Comparison of ENCODE assay signal across 16 cellular contexts in the genomic region with DNA sequence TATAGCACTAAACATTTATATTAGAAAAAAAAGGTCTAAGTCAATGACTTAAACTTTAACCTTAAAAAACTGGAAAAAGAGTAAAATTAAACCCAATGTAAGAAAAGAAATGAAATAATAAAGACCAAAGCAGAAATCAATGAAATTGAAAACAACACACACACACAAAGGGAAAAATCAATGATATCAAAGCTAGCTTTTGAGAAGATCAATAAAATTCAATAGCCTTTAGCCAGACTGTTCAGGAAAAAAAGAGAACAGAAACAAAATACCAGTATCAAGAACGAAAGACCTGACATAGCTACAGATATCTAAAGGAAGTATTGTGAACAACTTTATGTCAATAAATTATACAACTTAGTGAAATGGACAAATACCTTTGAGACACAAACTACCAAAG. TPM values are rescaled to one million over a fixed set of nuclear protein-coding genes. Genes with fewer than 3 reads are reported as not detected.
A peak's percentile ranks its signal among the peaks of the same experiment; 100 is the strongest.
DNase-seq lines count a peak whose midpoint lies in the region; ATAC-seq and TF ChIP-seq lines count a peak whose summit lies in the region.
"Had no signal": no experiment of that assay in that cellular context is flagged by ENCODE, and none has a peak within 500 bp of the region (broad histone marks: within the 10 kb centered on the region; RNA-seq: fewer than 3 reads in every experiment).

No MANE protein-coding gene starts in this region.

- H3K9ac ChIP-seq in DND-41 (ENCODE audit: low read depth, low read length) = no peak overlapping the region
- no peak overlapping the region for H3K9ac ChIP-seq in Loucy (ENCODE audit: low read depth, low read length, poor library complexity, severe bottlenecking)
- H3K9ac ChIP-seq: BLaER1 treated with 17β-estradiol and CSF1 and Interleukin-3, amounts not matched to agents 10 nM and 100 nM had no signal

- no peaks in the 10 kb centered on the region for H3K9me3 ChIP-seq in DND-41 (ENCODE audit: insufficient read depth, low read length, severe bottlenecking)
- peaks cover 4% of the 10 kb centered on the region; the same call in 1 of the 2 replicates for H3K9me3 ChIP-seq in Loucy (ENCODE audit: insufficient read depth, low read depth, low read length)
- no peaks in the 10 kb centered on the region for H3K9me3 ChIP-seq in lower lobe of right lung

- H4K20me1 ChIP-seq in DND-41 (ENCODE audit: insufficient read depth, low read length) = peaks cover 54% of the 10 kb centered on the region
- peaks cover 87% of the 10 kb centered on the region for H4K20me1 ChIP-seq in Loucy (ENCODE audit: insufficient read depth, low read length, poor library complexity, severe bottlenecking)
- H4K20me1 ChIP-seq: BLaER1 treated with 17β-estradiol and CSF1 and Interleukin-3, amounts not matched to agents 10 nM and 100 nM had no signal

- H3K79me2 ChIP-seq in DND-41 (ENCODE audit: insufficient read depth, low read length) (peaks cover 86% of the 10 kb centered on the region), Loucy (ENCODE audit: insufficient read depth, low read length) (peaks cover 93% of the 10 kb centered on the region)

- peaks cover 29% of the 10 kb centered on the region for H3K4me1 Mint-ChIP-seq in glutamatergic neuron (ENCODE audit: low read depth, unreplicated experiment)

- H3K9me2 ChIP-seq in Loucy (replicated peaks; ENCODE audit: low read depth, low read length) = no peaks in the 10 kb centered on the region

- ATAC-seq in DND-41 (ENCODE audit: insufficient read depth, low read depth) = no peak
- no peak for ATAC-seq in lower lobe of right lung
- ATAC-seq in HG03135 (IDR thresholded peaks at IDR 0.05; ENCODE audit: unreplicated experiment) = no peak
- ATAC-seq: CD8-positive, alpha-beta T cell; HCT116 had no signal

- peaks cover 19% of the 10 kb centered on the region for H3K36me3 Mint-ChIP-seq in glutamatergic neuron (ENCODE audit: unreplicated experiment)

- H3K27ac ChIP-seq in DND-41 (ENCODE audit: low read length) (no peak overlapping the region), VCaP (peak overlapping the region; percentile 88), lower lobe of right lung (no peak overlapping the region)
- H3K27ac ChIP-seq: BLaER1 treated with 17β-estradiol and CSF1 and Interleukin-3, amounts not matched to agents 10 nM and 100 nM had no signal

- peaks cover 32% of the 10 kb centered on the region for H3K4me1 ChIP-seq in DND-41 (ENCODE audit: insufficient read depth, low read length)
- H3K4me1 ChIP-seq in Loucy (ENCODE audit: insufficient read depth, low read length, poor library complexity, severe bottlenecking) = peaks cover 40% of the 10 kb centered on the region
- H3K4me1 ChIP-seq in lower lobe of right lung = peaks cover 27% of the 10 kb centered on the region

- H3K4me3 Mint-ChIP-seq in glutamatergic neuron (ENCODE audit: unreplicated experiment) = peak overlapping the region; percentile 56
- H3K4me3 Mint-ChIP-seq: B cell; CD8-positive, alpha-beta T cell; HFFc6 had no signal

- TF ChIP-seq CTCF in DND-41 (IDR thresholded peaks at IDR 0.05; ENCODE audit: borderline replicate concordance, extremely low read depth, low read length, poor library complexity, severe bottlenecking) = no peak
- TF ChIP-seq CTCF in Loucy (conservative IDR thresholded peaks at IDR 0.05; ENCODE audit: low read length) = no peak
- TF ChIP-seq CTCF in VCaP (conservative IDR thresholded peaks at IDR 0.05) = no peak
- no peak for TF ChIP-seq CTCF in glutamatergic neuron (IDR thresholded peaks at IDR 0.05; ENCODE audit: partially characterized antibody, unreplicated experiment)
- no peak for TF ChIP-seq CTCF in lower lobe of right lung (IDR thresholded peaks at IDR 0.05)

- peaks cover 7% of the 10 kb centered on the region for H3K27me3 Mint-ChIP-seq in glutamatergic neuron (ENCODE audit: unreplicated experiment)
- H3K27me3 Mint-ChIP-seq: B cell had no signal

- H3K4me2 ChIP-seq in DND-41 (ENCODE audit: insufficient read depth, low read length) = peak overlapping the region; percentile 34; the same call in 1 of the 2 replicates
- peak overlapping the region; percentile 62 for H3K4me2 ChIP-seq in Loucy (ENCODE audit: low read depth, low read length, poor library complexity, severe bottlenecking)
- H3K4me2 ChIP-seq: BLaER1 treated with 17β-estradiol and CSF1 and Interleukin-3, amounts not matched to agents 10 nM and 100 nM had no signal

- H3F3A ChIP-seq in Loucy (ENCODE audit: low read depth) = no peaks in the 10 kb centered on the region

- H2AFZ ChIP-seq in DND-41 (ENCODE audit: low read depth, low read length) = no peak overlapping the region
- no peak overlapping the region for H2AFZ ChIP-seq in Loucy (ENCODE audit: low read length)

- H3K4me3 ChIP-seq in DND-41 (ENCODE audit: low read depth in 1 of 2, low read length in 2 of 2) (no peak overlapping the region), Loucy (ENCODE audit: low read length, poor library complexity, severe bottlenecking) (peak overlapping the region; percentile 52), lower lobe of right lung (no peak overlapping the region)
- H3K4me3 ChIP-seq: BLaER1 treated with 17β-estradiol and CSF1 and Interleukin-3, amounts not matched to agents 10 nM and 100 nM had no signal

- peaks cover 7% of the 10 kb centered on the region for H3K9me3 Mint-ChIP-seq in glutamatergic neuron (ENCODE audit: unreplicated experiment)
- H3K9me3 Mint-ChIP-seq: CD8-positive, alpha-beta T cell; HFFc6 had no signal

- H3K36me3 ChIP-seq in DND-41 (ENCODE audit: insufficient read depth, low read length) = peaks cover 96% of the 10 kb centered on the region
- peaks cover 74% of the 10 kb centered on the region; the same call in 1 of the 2 replicates for H3K36me3 ChIP-seq in Loucy (ENCODE audit: insufficient read depth, low read length)
- peaks cover 38% of the 10 kb centered on the region for H3K36me3 ChIP-seq in lower lobe of right lung
- H3K36me3 ChIP-seq: BLaER1 treated with 17β-estradiol and CSF1 and Interleukin-3, amounts not matched to agents 10 nM and 100 nM had no signal

- intact Hi-C loops in lower lobe of right lung (cut with DNase I) = no loop called here

- no peak overlapping the region for H3K27ac Mint-ChIP-seq in glutamatergic neuron (ENCODE audit: unreplicated experiment)
- H3K27ac Mint-ChIP-seq: B cell; CD8-positive, alpha-beta T cell; HFFc6 had no signal

- DNase-seq in DND-41 (no peak), glutamatergic neuron (no peak), lower lobe of right lung (no peak)
- DNase-seq: Calu3; CD8-positive, alpha-beta T cell; DMS79 treated with DMSO at 0.1 percent for 48 hours; EL; GOT3; H7; HFFc6 had no signal

- H3K27me3 ChIP-seq in DND-41 (ENCODE audit: insufficient read depth, low read length, poor library complexity) (no peaks in the 10 kb centered on the region), Loucy (ENCODE audit: insufficient read depth, low read length, poor library complexity, severe bottlenecking) (no peaks in the 10 kb centered on the region), lower lobe of right lung (ENCODE audit: low read depth) (no peaks in the 10 kb centered on the region)
- H3K27me3 ChIP-seq: BLaER1 treated with 17β-estradiol and CSF1 and Interleukin-3, amounts not matched to agents 10 nM and 100 nM had no signal

RNA-seq across cellular contexts. Expression of a gene that starts 7.1 kb away (rescaled TPM):
- total RNA-seq in glutamatergic neuron (ENCODE audit: unreplicated experiment) = 284 TPM
- 674 TPM for total RNA-seq in lower lobe of right lung
